8 cellular contexts compared by ENCODE assay signal in the genomic region with DNA sequence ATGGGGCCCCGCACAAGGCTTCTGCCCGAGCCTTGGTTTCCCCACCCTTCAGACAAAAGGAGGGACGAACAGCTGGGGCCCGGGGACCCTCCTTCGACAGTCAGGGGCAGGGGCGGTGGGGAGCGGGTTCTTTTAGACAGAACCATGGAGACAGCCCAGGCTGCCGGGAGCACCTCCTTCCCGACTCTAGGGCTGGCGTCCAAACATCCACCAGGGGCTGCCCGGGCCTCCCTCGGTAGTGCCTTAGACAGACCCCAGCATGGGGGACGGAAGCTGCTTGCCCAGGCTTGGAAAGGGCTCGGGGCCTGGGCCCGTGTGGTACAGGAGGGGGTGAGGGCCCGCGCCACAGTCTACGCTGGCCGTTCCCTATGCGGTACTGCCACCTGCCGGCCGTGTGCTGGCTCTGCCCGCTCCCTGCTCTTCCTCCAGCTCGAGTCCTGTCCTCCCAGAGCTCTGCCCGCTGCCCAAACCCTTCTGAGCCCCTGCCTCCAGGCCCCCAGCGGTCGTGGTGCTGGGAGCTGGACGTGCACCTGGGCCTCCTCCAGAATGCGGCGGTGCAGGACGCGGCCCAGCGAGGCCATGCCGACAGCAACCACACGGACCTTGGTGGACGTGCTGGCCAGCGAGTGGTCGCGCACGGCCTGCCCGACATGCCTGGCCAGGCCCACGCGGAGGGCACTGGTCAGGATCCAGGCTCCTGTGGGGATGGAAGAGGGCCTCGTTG. TPM values are rescaled to one million over a fixed set of nuclear protein-coding genes. Genes with fewer than 3 reads are reported as not detected.
DNase-seq lines count a peak whose midpoint lies in the region; ATAC-seq and TF ChIP-seq lines count a peak whose summit lies in the region.

No MANE protein-coding gene starts in this region.

- TF ChIP-seq CTCF in Loucy (conservative IDR thresholded peaks at IDR 0.05; ENCODE audit: low read length) (peak; percentile 81), gastroesophageal sphincter (IDR thresholded peaks at IDR 0.05) (peak in 3 of 4 experiments; percentile 95 to 97 (median 97)), ovary (IDR thresholded peaks at IDR 0.05) (peak; percentile 90 to 94 (median 92)), thoracic aorta (IDR thresholded peaks at IDR 0.05) (peak; percentile 90)

- H3K9me2 ChIP-seq in Loucy (replicated peaks; ENCODE audit: low read depth, low read length) = no peaks in the 10 kb centered on the region

- intact Hi-C loops in ovary (cut with DNase I) = loop anchor here (1.0 to 10.0 kb wide), 7 partner anchors 104 to 474 kb away; no protein-coding TSS in a partner anchor

- DNase-seq in SIG-M5 treated with dmso at 0.1 percent for 504 hours (lab: John Stamatoyannopoulos, UW; ENCODE audit: unreplicated experiment) = peak; percentile 55
- DNase-seq in SIG-M5 (lab: John Stamatoyannopoulos, UW) = no peak
- peak; percentile 34 to 47 for DNase-seq in SHP77 (lab: John Stamatoyannopoulos, UW)
- peak; percentile 37 for DNase-seq in activated gamma-delta T cell (lab: John Stamatoyannopoulos, UW)
- DNase-seq in ovary = peak; percentile 66 to 86 (median 75)
- no peak for DNase-seq in thoracic aorta (ENCODE audit: low spot score)

- H3K9me3 ChIP-seq in Loucy (ENCODE audit: insufficient read depth, low read depth, low read length) (no peaks in the 10 kb centered on the region), gastroesophageal sphincter (no peaks in the 10 kb centered on the region), ovary (no peaks in the 10 kb centered on the region), thoracic aorta (no peaks in the 10 kb centered on the region)

- no peak for TF ChIP-seq POLR2A in gastroesophageal sphincter (IDR thresholded peaks at IDR 0.05)
- peak; percentile 11 for TF ChIP-seq POLR2A in ovary (IDR thresholded peaks at IDR 0.05)

- H4K20me1 ChIP-seq in Loucy (ENCODE audit: insufficient read depth, low read length, poor library complexity, severe bottlenecking) = no peaks in the 10 kb centered on the region

- ATAC-seq in gastroesophageal sphincter (peak; percentile 89), thoracic aorta (ENCODE audit: insufficient number of reproducible peaks, low FRiP score, low read depth) (peak; percentile 45)

- H3K4me2 ChIP-seq in Loucy (ENCODE audit: low read depth, low read length, poor library complexity, severe bottlenecking) = peak overlapping the region; percentile 30

- H3K27me3 ChIP-seq in Loucy (ENCODE audit: insufficient read depth, low read length, poor library complexity, severe bottlenecking) = no peaks in the 10 kb centered on the region
- peaks cover 25% of the 10 kb centered on the region for H3K27me3 ChIP-seq in gastroesophageal sphincter
- no peaks in the 10 kb centered on the region for H3K27me3 ChIP-seq in ovary
- H3K27me3 ChIP-seq in thoracic aorta (replicated peaks; ENCODE audit: insufficient read depth) = no peaks in the 10 kb centered on the region

- 0% methylated on average over 2 of the region's 44 CpGs; no CpG with 5 or more reads in 1 of the 2 donors for WGBS in gastroesophageal sphincter (ENCODE audit: low coverage in 1 of 2), 2 donors
- 13 to 22% (median 14%) methylated on average over 41 to 44 of the region's 44 CpGs for WGBS in ovary, 3 donors

- H2AFZ ChIP-seq in Loucy (ENCODE audit: low read length) = peak overlapping the region; percentile 69

- H3K4me1 ChIP-seq in Loucy (ENCODE audit: insufficient read depth, low read length, poor library complexity, severe bottlenecking) (no peaks in the 10 kb centered on the region), gastroesophageal sphincter (peaks cover 0 to 20% (median 3%) of the 10 kb centered on the region in 3 donors), ovary (ENCODE audit: insufficient read depth) (peaks cover 2% of the 10 kb centered on the region), thoracic aorta (ENCODE audit: control insufficient read depth in 1 of 2, low read depth in 2 of 2) (no peaks in the 10 kb centered on the region)

- no peaks in the 10 kb centered on the region for H3F3A ChIP-seq in Loucy (ENCODE audit: low read depth)

- no peak for TF ChIP-seq EP300 in gastroesophageal sphincter (IDR thresholded peaks at IDR 0.05)
- TF ChIP-seq EP300 in ovary (IDR thresholded peaks at IDR 0.05) = no peak

- H3K4me3 ChIP-seq in Loucy (ENCODE audit: low read length, poor library complexity, severe bottlenecking) (no peak overlapping the region), gastroesophageal sphincter (no peak overlapping the region), ovary (no peak overlapping the region), thoracic aorta (no peak overlapping the region)

- H3K9ac ChIP-seq in Loucy (ENCODE audit: low read depth, low read length, poor library complexity, severe bottlenecking) = peak overlapping the region; percentile 43

- H3K27ac ChIP-seq in gastroesophageal sphincter (peak overlapping the region in 1 of 4 donors; percentile 13), ovary (no peak overlapping the region), thoracic aorta (no peak overlapping the region)

- no peaks in the 10 kb centered on the region for H3K79me2 ChIP-seq in Loucy (ENCODE audit: insufficient read depth, low read length)

- H3K36me3 ChIP-seq in Loucy (ENCODE audit: insufficient read depth, low read length) = no peaks in the 10 kb centered on the region
- no peaks in the 10 kb centered on the region for H3K36me3 ChIP-seq in gastroesophageal sphincter
- no peaks in the 10 kb centered on the region for H3K36me3 ChIP-seq in ovary
- no peaks in the 10 kb centered on the region for H3K36me3 ChIP-seq in thoracic aorta

RNA-seq across cellular contexts. Expression of a gene that starts 20.1 kb away (rescaled TPM):
- total RNA-seq in gastroesophageal sphincter = 10 to 100 TPM; 54.8 to 70.2 (median 66.3) TPM
- 10 to 100 TPM; 37.1 to 73.4 (median 49.4) TPM for total RNA-seq in ovary
- 10 to 100 TPM in 1 of 2 donors, 1 to 10 TPM in 1; 1.3 to 41.7 TPM for polyA plus RNA-seq in ovary
- total RNA-seq in thoracic aorta = 10 to 100 TPM; 31.6 to 57.9 TPM

RNA-seq across cellular contexts. Expression of a gene that starts 23.6 kb away (rescaled TPM):
- total RNA-seq in gastroesophageal sphincter (not detected), ovary (under 1 TPM in 2 of 7 donors, not detected in 5; 0.08 to 0.11 TPM), thoracic aorta (not detected)
- under 1 TPM in 1 of 2 donors, not detected in 1; 0.05 TPM for polyA plus RNA-seq in ovary

RNA-seq across cellular contexts. Expression of a gene that starts 24.1 kb away (rescaled TPM):
- total RNA-seq in gastroesophageal sphincter (10 to 100 TPM in 1 of 4 donors, 1 to 10 TPM in 3; 2.6 to 12.7 (median 4.9) TPM), ovary (1 to 10 TPM; 1.4 to 9.7 (median 3.8) TPM), thoracic aorta (10 to 100 TPM in 1 of 2 donors, 1 to 10 TPM in 1; 4.4 to 25.3 TPM)
- polyA plus RNA-seq in ovary = 10 to 100 TPM in 1 of 2 donors, 1 to 10 TPM in 1; 2.5 to 17.2 TPM

RNA-seq across cellular contexts. Expression of a gene that starts 43.6 kb away (rescaled TPM):
- total RNA-seq in gastroesophageal sphincter = 100 to 1,000 TPM; 327 to 576 (median 541) TPM
- 100 to 1,000 TPM; 206 to 723 (median 541) TPM for total RNA-seq in ovary
- polyA plus RNA-seq in ovary = 100 to 1,000 TPM; 365 to 661 TPM
- total RNA-seq in thoracic aorta = 100 to 1,000 TPM; 498 to 842 TPM

Comparison
In these comparisons a context has a peak if more than half of its experiments do, and no peak if none do; other contexts are left out.
1. DNase-seq: peak in SIG-M5 treated with dmso at 0.1 percent for 504 hours (single experiment), SHP77 (2 of 2), activated gamma-delta T cell (single experiment) and ovary (5 of 5); none in SIG-M5 (single experiment) and thoracic aorta (single experiment).
2. Peak in every context shown above with its lines, with median percentiles within 50 percentile points of each other: CTCF ChIP-seq.